ENCODE assay signal across 1 cellular context in genomic region chr20:50292324-50293243, GRCh38.
TF ChIP-seq lines count a peak whose summit lies in the region.

No MANE protein-coding gene starts in this region.

TF ChIP-seq in K562, 482 proteins besides CTCF, POLR2A, EP300 and RAD21 (continued from another document):
- TF ChIP-seq ZNF318 (IDR thresholded peaks at IDR 0.05; ENCODE audit: borderline replicate concordance in 1 of 2, low read depth in 1 of 2) (peak in 1 of 2 experiments; percentile 94; a peak in 2 of 4 replicates), CREB3 (tag; conservative IDR thresholded peaks at IDR 0.05; ENCODE audit: low read depth) (peak; percentile 86; the same call in 1 of the 2 replicates), ZNF76 (CRISPR knock-in tag; IDR thresholded peaks at IDR 0.05; ENCODE audit: borderline replicate concordance) (peak; percentile 78), NUFIP1 (IDR thresholded peaks at IDR 0.05; ENCODE audit: partially characterized antibody) (no peak), RBM25 (IDR thresholded peaks at IDR 0.05; ENCODE audit: low read depth, low read length, severe bottlenecking) (peak; percentile 93), MYBL2 (IDR thresholded peaks at IDR 0.05; ENCODE audit: low read depth) (no peak), MYBL2 (CRISPR knock-in tag; IDR thresholded peaks at IDR 0.05; ENCODE audit: borderline replicate concordance) (no peak), ZNF217 (CRISPR knock-in tag; IDR thresholded peaks at IDR 0.05) (no peak), ARHGAP35 (IDR thresholded peaks at IDR 0.05; ENCODE audit: partially characterized antibody) (no peak), GABPB1 (CRISPR knock-in tag; IDR thresholded peaks at IDR 0.05) (peak; percentile 86), ZNF639 (CRISPR knock-in tag; conservative IDR thresholded peaks at IDR 0.05 in 1 of 2, IDR thresholded peaks at IDR 0.05 in 1 of 2) (peak in 1 of 2 experiments; percentile 94; a peak in 2 of 4 replicates), CHD2 (IDR thresholded peaks at IDR 0.05; ENCODE audit: low read depth, low read length) (0 out of 2 replicates have a peak, but pooled peaks have one; percentile 37), ZBTB43 (CRISPR knock-in tag; IDR thresholded peaks at IDR 0.05) (no peak), MEIS2 (IDR thresholded peaks at IDR 0.05; ENCODE audit: partially characterized antibody) (peak; percentile 44), ZNF780A (CRISPR knock-in tag; IDR thresholded peaks at IDR 0.05) (no peak), GTF2B (IDR thresholded peaks at IDR 0.05; ENCODE audit: extremely low read depth, insufficient read length) (no peak), VEZF1 (CRISPR knock-in tag; IDR thresholded peaks at IDR 0.05) (peak; percentile 96), ZNF133 (CRISPR knock-in tag; IDR thresholded peaks at IDR 0.05) (no peak), ZEB2 (IDR thresholded peaks at IDR 0.05) (peak; percentile 81), ZKSCAN1 (IDR thresholded peaks at IDR 0.05; ENCODE audit: low read depth, low read length) (0 out of 2 replicates have a peak, but pooled peaks have one; percentile 56), MLLT1 (IDR thresholded peaks at IDR 0.05) (peak in 1 of 2 experiments; percentile 64; a peak in 1 of 4 replicates)
- TF ChIP-seq, protein P1, sequence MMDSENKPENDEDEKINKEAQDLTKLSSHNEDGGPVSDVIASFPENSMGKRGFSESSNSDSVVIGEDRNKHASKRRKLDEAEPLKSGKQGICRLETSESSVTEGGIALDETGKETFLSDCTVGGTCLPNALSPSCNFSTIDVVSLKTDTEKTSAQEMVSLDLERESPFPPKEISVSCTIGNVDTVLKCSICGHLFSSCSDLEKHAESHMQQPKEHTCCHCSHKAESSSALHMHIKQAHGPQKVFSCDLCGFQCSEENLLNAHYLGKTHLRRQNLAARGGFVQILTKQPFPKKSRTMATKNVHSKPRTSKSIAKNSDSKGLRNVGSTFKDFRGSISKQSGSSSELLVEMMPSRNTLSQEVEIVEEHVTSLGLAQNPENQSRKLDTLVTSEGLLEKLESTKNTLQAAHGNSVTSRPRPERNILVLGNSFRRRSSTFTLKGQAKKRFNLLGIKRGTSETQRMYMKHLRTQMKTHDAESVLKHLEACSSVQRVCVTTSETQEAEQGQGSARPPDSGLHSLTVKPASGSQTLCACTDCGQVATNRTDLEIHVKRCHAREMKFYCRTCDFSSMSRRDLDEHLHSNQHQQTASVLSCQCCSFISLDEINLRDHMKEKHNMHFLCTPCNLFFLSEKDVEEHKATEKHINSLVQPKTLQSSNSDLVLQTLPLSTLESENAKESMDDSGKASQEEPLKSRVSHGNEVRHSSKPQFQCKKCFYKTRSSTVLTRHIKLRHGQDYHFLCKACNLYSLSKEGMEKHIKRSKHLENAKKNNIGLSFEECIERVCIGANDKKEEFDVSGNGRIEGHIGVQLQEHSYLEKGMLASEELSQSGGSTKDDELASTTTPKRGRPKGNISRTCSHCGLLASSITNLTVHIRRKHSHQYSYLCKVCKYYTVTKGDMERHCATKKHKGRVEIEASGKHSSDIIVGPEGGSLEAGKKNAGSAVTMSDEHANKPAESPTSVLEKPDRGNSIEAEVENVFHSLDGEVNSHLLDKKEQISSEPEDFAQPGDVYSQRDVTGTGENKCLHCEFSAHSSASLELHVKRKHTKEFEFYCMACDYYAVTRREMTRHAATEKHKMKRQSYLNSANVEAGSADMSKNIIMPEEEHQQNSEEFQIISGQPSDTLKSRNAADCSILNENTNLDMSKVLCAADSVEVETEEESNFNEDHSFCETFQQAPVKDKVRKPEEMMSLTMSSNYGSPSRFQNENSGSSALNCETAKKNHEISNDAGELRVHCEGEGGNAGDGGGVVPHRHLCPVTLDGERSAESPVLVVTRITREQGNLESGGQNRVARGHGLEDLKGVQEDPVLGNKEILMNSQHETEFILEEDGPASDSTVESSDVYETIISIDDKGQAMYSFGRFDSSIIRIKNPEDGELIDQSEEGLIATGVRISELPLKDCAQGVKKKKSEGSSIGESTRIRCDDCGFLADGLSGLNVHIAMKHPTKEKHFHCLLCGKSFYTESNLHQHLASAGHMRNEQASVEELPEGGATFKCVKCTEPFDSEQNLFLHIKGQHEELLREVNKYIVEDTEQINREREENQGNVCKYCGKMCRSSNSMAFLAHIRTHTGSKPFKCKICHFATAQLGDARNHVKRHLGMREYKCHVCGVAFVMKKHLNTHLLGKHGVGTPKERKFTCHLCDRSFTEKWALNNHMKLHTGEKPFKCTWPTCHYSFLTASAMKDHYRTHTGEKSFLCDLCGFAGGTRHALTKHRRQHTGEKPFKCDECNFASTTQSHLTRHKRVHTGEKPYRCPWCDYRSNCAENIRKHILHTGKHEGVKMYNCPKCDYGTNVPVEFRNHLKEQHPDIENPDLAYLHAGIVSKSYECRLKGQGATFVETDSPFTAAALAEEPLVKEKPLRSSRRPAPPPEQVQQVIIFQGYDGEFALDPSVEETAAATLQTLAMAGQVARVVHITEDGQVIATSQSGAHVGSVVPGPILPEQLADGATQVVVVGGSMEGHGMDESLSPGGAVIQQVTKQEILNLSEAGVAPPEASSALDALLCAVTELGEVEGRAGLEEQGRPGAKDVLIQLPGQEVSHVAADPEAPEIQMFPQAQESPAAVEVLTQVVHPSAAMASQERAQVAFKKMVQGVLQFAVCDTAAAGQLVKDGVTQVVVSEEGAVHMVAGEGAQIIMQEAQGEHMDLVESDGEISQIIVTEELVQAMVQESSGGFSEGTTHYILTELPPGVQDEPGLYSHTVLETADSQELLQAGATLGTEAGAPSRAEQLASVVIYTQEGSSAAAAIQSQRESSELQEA (IDR thresholded peaks at IDR 0.05; ENCODE audit: low read depth), result no peak
- TF ChIP-seq, protein P2, sequence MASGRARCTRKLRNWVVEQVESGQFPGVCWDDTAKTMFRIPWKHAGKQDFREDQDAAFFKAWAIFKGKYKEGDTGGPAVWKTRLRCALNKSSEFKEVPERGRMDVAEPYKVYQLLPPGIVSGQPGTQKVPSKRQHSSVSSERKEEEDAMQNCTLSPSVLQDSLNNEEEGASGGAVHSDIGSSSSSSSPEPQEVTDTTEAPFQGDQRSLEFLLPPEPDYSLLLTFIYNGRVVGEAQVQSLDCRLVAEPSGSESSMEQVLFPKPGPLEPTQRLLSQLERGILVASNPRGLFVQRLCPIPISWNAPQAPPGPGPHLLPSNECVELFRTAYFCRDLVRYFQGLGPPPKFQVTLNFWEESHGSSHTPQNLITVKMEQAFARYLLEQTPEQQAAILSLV (tag; IDR thresholded peaks at IDR 0.05), result no peak; the same call in 1 of the 2 replicates
